ENCODE assay signal across 10 cellular contexts in the genomic region with DNA sequence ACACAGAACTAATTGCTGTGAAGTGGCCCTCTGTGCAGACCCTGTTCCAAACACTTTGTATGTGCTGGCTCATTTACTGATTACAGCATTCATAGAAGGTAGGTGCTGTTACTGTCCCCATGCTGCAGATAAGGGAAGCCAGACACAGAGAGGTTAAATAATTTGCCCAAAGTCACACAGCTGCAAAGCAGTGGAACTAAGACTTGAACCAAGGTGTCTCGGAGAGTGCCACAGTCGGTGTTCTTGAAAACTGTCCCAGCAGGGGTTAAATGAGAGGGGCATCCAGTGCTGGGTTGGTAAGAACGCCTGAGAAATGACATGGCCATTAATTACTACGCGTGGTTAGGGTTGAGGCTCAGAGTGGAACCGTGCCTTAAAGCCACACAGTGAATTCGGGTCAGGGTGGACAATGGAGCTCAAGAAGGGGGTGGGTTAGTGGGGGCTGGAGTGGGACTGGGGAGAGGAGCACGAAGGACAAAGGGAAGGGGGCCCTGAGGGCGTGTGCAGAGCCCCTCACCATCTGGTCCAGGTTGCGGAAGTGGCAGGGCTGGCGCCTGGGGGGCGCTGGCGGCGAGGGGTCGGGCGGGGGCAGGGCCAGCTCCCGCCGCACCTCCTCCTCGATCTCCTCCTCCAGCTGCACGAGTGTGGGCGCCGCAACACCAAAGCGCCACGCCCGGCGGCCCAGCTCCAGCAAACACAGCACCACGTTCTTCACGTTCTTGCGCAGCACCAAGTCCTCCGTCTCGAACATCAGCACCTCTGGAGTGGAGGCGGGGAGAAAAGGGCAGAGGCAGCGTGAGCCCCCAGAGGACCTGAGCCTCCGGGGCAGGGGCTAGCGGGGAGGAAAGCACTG. TPM values are rescaled to one million over a fixed set of nuclear protein-coding genes. Genes with fewer than 3 reads are reported as not detected.
DNase-seq lines count a peak whose midpoint lies in the region; ATAC-seq and TF ChIP-seq lines count a peak whose summit lies in the region.
"Had no signal": no experiment of that assay in that cellular context is flagged by ENCODE, and none has a peak within 500 bp of the region (broad histone marks: within the 10 kb centered on the region; RNA-seq: fewer than 3 reads in every experiment).

No MANE protein-coding gene starts in this region.

- POLR2A ChIA-PET in activated naive CD8-positive, alpha-beta T cell treated with anti-CD3 and anti-CD28 coated beads, Interleukin-2, amount 10 ng/mL, durations not matched to agents 7 days and 5 days (lab: Charles Lee): interaction anchor here (1.0 kb wide), 1 partner anchor 59 kb away, joined by 3 read pairs; a partner anchor contains a TSS

- H3K9me3 Mint-ChIP-seq in activated naive CD8-positive, alpha-beta T cell treated with anti-CD3 and anti-CD28 coated beads, Interleukin-2, amount 10 ng/mL, durations not matched to agents 7 days and 5 days: no peaks in the 10 kb centered on the region

- H3K36me3 Mint-ChIP-seq in activated naive CD8-positive, alpha-beta T cell treated with anti-CD3 and anti-CD28 coated beads, Interleukin-2, amount 10 ng/mL, durations not matched to agents 7 days and 5 days: no peaks in the 10 kb centered on the region

- H3K27me3 Mint-ChIP-seq in activated naive CD8-positive, alpha-beta T cell treated with anti-CD3 and anti-CD28 coated beads, Interleukin-2, amount 10 ng/mL, durations not matched to agents 7 days and 5 days: peaks cover 37% of the 10 kb centered on the region

- TF ChIP-seq CTCF in AG10803 (conservative IDR thresholded peaks at IDR 0.05; ENCODE audit: low read length): no peak

- H3K27ac Mint-ChIP-seq in activated naive CD8-positive, alpha-beta T cell treated with anti-CD3 and anti-CD28 coated beads, Interleukin-2, amount 10 ng/mL, durations not matched to agents 7 days and 5 days: no peak overlapping the region

- H3K4me3 Mint-ChIP-seq in activated naive CD8-positive, alpha-beta T cell treated with anti-CD3 and anti-CD28 coated beads, Interleukin-2, amount 10 ng/mL, durations not matched to agents 7 days and 5 days: peak overlapping the region; percentile 42

- peaks cover 7% of the 10 kb centered on the region for H3K4me1 Mint-ChIP-seq in activated naive CD8-positive, alpha-beta T cell treated with anti-CD3 and anti-CD28 coated beads, Interleukin-2, amount 10 ng/mL, durations not matched to agents 7 days and 5 days

- peak overlapping the region; percentile 20 for H3K4me3 ChIP-seq in AG10803 (ENCODE audit: low read length)

- DNase-seq in AG10803 (ENCODE audit: low read depth) (peak; percentile 46), EH (ENCODE audit: low read depth) (peak; percentile 35), left kidney (ENCODE audit: low read depth, low spot score) (peak; percentile 42), NCI-H128 (lab: John Stamatoyannopoulos, UW; ENCODE audit: unreplicated experiment) (no peak), NCI-H1694 treated with DMSO at 0.1 percent for 48 hours (lab: John Stamatoyannopoulos, UW) (no peak)
- no peak for DNase-seq in activated naive CD8-positive, alpha-beta T cell treated with anti-CD3 and anti-CD28 coated beads, Interleukin-2, amount 10 ng/mL, durations not matched to agents 7 days and 5 days
- DNase-seq: activated effector memory CD4-positive, alpha-beta T cell treated with Interleukin-2 at 50 U/mL for 16 hours; NCI-H1105; T-helper 1 cell had no signal

- ATAC-seq in activated naive CD8-positive, alpha-beta T cell treated with anti-CD3 and anti-CD28 coated beads, Interleukin-2, amount 10 ng/mL, durations not matched to agents 7 days and 5 days (ENCODE audit: low read depth): no peak
- no peak for ATAC-seq in esophagus mucosa

RNA-seq across cellular contexts. Expression of a gene that starts 3.3 kb away (rescaled TPM):
- under 1 TPM in 1 of 2 experiments, not detected in 1; 0.11 TPM for total RNA-seq in activated naive CD8-positive, alpha-beta T cell treated with anti-CD3 and anti-CD28 coated beads, Interleukin-2, amount 10 ng/mL, durations not matched to agents 7 days and 5 days
- not detected for total RNA-seq in esophagus mucosa

RNA-seq across cellular contexts. Expression of a gene that starts 10.9 kb away (rescaled TPM):
- total RNA-seq in activated naive CD8-positive, alpha-beta T cell treated with anti-CD3 and anti-CD28 coated beads, Interleukin-2, amount 10 ng/mL, durations not matched to agents 7 days and 5 days: not detected
- total RNA-seq in esophagus mucosa: not detected

RNA-seq across cellular contexts. Expression of a gene that starts 18.3 kb away (rescaled TPM):
- total RNA-seq in activated naive CD8-positive, alpha-beta T cell treated with anti-CD3 and anti-CD28 coated beads, Interleukin-2, amount 10 ng/mL, durations not matched to agents 7 days and 5 days: under 1 TPM; 0.09 to 0.53 TPM
- total RNA-seq in esophagus mucosa: 0.32 TPM

RNA-seq across cellular contexts. Expression of a gene that starts 45.7 kb away (rescaled TPM):
- under 1 TPM; 0.45 to 0.75 TPM for total RNA-seq in activated naive CD8-positive, alpha-beta T cell treated with anti-CD3 and anti-CD28 coated beads, Interleukin-2, amount 10 ng/mL, durations not matched to agents 7 days and 5 days
- 14.5 TPM for total RNA-seq in esophagus mucosa

RNA-seq across cellular contexts. Expression of a gene that starts 59.5 kb away (rescaled TPM):
- 100 to 1,000 TPM; 291 to 299 TPM for total RNA-seq in activated naive CD8-positive, alpha-beta T cell treated with anti-CD3 and anti-CD28 coated beads, Interleukin-2, amount 10 ng/mL, durations not matched to agents 7 days and 5 days
- 156 TPM for total RNA-seq in esophagus mucosa

Comparison
In these comparisons a context has a peak if more than half of its experiments do, and no peak if none do; other contexts are left out.
1. DNase-seq: peak in AG10803 (single experiment), EH (single experiment) and left kidney (single experiment); none in activated naive CD8-positive, alpha-beta T cell treated with anti-CD3 and anti-CD28 coated beads, Interleukin-2, amount 10 ng/mL, durations not matched to agents 7 days and 5 days (single experiment), NCI-H128 (single experiment) and NCI-H1694 treated with DMSO at 0.1 percent for 48 hours (single experiment).